ENCODE assay signal across 17 cellular contexts in the genomic region with DNA sequence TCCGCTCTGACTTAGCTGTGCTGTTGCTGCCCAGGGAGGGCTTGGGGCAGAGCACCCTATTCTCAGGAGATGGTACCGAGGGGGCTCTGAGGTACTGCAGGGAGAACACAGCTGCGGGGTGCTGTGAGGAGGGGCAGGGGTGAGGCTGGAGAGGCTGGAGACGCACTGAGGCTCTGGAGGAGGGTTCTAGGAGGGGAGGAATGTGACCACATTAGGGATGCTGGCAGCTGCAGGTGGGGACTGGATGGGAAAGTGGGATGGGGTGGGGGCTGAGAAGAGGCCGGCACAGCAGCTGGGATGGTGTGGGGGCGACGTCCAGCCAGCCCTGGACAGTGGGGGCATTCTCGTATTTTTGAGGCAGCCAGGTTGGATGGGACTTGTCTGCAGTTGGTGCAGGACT. TPM values are rescaled to one million over a fixed set of nuclear protein-coding genes. Genes with fewer than 3 reads are reported as not detected.
DNase-seq lines count a peak whose midpoint lies in the region; ATAC-seq and TF ChIP-seq lines count a peak whose summit lies in the region.
"Had no signal": no experiment of that assay in that cellular context is flagged by ENCODE, and none has a peak within 500 bp of the region (broad histone marks: within the 10 kb centered on the region; RNA-seq: fewer than 3 reads in every experiment).

No MANE protein-coding gene starts in this region.

- intact Hi-C loops in sigmoid colon (cut with DNase I) (loop anchor here (5.0 kb wide), 2 partner anchors 44 to 81 kb away; no protein-coding TSS in a partner anchor), PC-3 (cut with micrococcal nuclease) (no loop called here)

- TF ChIP-seq CTCF in RWPE1 (conservative IDR thresholded peaks at IDR 0.05; ENCODE audit: low read depth) (no peak), glutamatergic neuron (IDR thresholded peaks at IDR 0.05; ENCODE audit: partially characterized antibody, unreplicated experiment) (no peak), sigmoid colon (IDR thresholded peaks at IDR 0.05) (no peak), PC-3 (conservative IDR thresholded peaks at IDR 0.05; ENCODE audit: low read depth, low read length) (no peak)

- ATAC-seq in PC-3 (no peak), GM21381 (IDR thresholded peaks at IDR 0.05; ENCODE audit: unreplicated experiment) (no peak)
- ATAC-seq: HCT116, Panc1 had no signal

- peaks cover 6% of the 10 kb centered on the region for H3K9me3 Mint-ChIP-seq in glutamatergic neuron (ENCODE audit: unreplicated experiment)

- no peak overlapping the region for H4K91ac ChIP-seq in trophoblast cell (ENCODE audit: low read depth, low read length)

- no peaks in the 10 kb centered on the region for H3F3A ChIP-seq in PC-3 (ENCODE audit: low read length, unreplicated experiment)

- H3K4me3 ChIP-seq in H7 (ENCODE audit: insufficient read depth, low read depth, low read length) (no peak overlapping the region), sigmoid colon (peak overlapping the region in 2 of 4 donors; percentile 15 to 20), PC-3 (ENCODE audit: low read length) (no peak overlapping the region), trophoblast cell (ENCODE audit: low read depth, low read length) (no peak overlapping the region)
- H3K4me3 ChIP-seq: colonic mucosa, left lung had no signal

- peaks cover 18% of the 10 kb centered on the region for H3K79me2 ChIP-seq in PC-3 (ENCODE audit: low read length)
- H3K79me2 ChIP-seq in trophoblast cell (ENCODE audit: control insufficient read depth, insufficient read depth, low read length, poor library complexity) = peaks cover 2% of the 10 kb centered on the region

- no peak overlapping the region for H2BK120ac ChIP-seq in trophoblast cell (ENCODE audit: insufficient read depth, low read length, poor library complexity)

- H3K4ac ChIP-seq in trophoblast cell (ENCODE audit: low read depth, low read length) = no peak overlapping the region

- no peak overlapping the region for H2BK5ac ChIP-seq in trophoblast cell (ENCODE audit: low read depth, low read length, poor library complexity)

- no TSS peak for BruUV-seq in PC-3 (replicated peaks; lab: Mats Ljungman, UMichigan)

- H3K14ac ChIP-seq in trophoblast cell (ENCODE audit: low read length) = no peak overlapping the region

- POLR2A ChIA-PET in RWPE1 (lab: Yijun Ruan, JAX; ENCODE audit: low non-redundant PET) (no interaction called here), PC-3 (lab: Charles Lee; ENCODE audit: unreplicated experiment) (no interaction called here)

- H2AFZ ChIP-seq in PC-3 (ENCODE audit: low read length) = no peak overlapping the region
- H2AFZ ChIP-seq in trophoblast cell (ENCODE audit: insufficient read depth, low read length, poor library complexity) = no peak overlapping the region

- no peak for TF ChIP-seq EP300 in sigmoid colon (IDR thresholded peaks at IDR 0.05)

- H3K4me2 ChIP-seq in PC-3 (ENCODE audit: low read length) (no peak overlapping the region), trophoblast cell (ENCODE audit: low read length) (no peak overlapping the region)

- H3K9ac ChIP-seq in PC-3 (ENCODE audit: low read length) (no peak overlapping the region), trophoblast cell (ENCODE audit: low read length) (no peak overlapping the region)

- H3K27ac ChIP-seq in RWPE1 (peak overlapping the region; percentile 86), sigmoid colon (peak overlapping the region; percentile 94 to 99 (median 96)), PC-3 (ENCODE audit: low read length) (no peak overlapping the region), trophoblast cell (ENCODE audit: low read depth, low read length) (no peak overlapping the region)
- H3K27ac ChIP-seq: colonic mucosa, left lung had no signal

- peaks cover 3% of the 10 kb centered on the region; the same call in 1 of the 2 replicates for H4K20me1 ChIP-seq in PC-3 (ENCODE audit: low read length)

- no peaks in the 10 kb centered on the region for H3K79me1 ChIP-seq in trophoblast cell (ENCODE audit: low read length)

- H3K27me3 ChIP-seq in H7 (ENCODE audit: control insufficient read depth, insufficient read depth, low read length) (no peaks in the 10 kb centered on the region), sigmoid colon (no peaks in the 10 kb centered on the region), PC-3 (ENCODE audit: low read length) (no peaks in the 10 kb centered on the region), trophoblast cell (ENCODE audit: insufficient read depth, low read length) (no peaks in the 10 kb centered on the region)
- H3K27me3 ChIP-seq: colonic mucosa, left lung had no signal

- no peak overlapping the region for H3K18ac ChIP-seq in trophoblast cell (ENCODE audit: low read length)

- H3K4me1 Mint-ChIP-seq in glutamatergic neuron (ENCODE audit: low read depth, unreplicated experiment) = peaks cover 33% of the 10 kb centered on the region

- DNase-seq in H7 (peak; percentile 76), RWPE1 (ENCODE audit: low spot score) (no peak), glutamatergic neuron (peak; percentile 13), sigmoid colon (no peak), PC-3 (no peak), NCI-H82 (lab: John Stamatoyannopoulos, UW) (no peak), trophoblast cell (no peak)
- DNase-seq: activated CD4-positive, alpha-beta T cell treated with anti-CD3 and anti-CD28 coated beads, Interleukin-2, amount 50 U/mL, for 1 hour; activated naive CD4-positive, alpha-beta T cell; colonic mucosa; COR-L47; EL; left lung; stimulated activated CD4-positive, alpha-beta T cell treated with anti-CD3 and anti-CD28 coated beads, Interleukin-1b, Interleukin-23, amount 100 ng/mL, for 48 hours had no signal

- CTCF ChIA-PET in RWPE1 (lab: Yijun Ruan, JAX) = interaction anchor here (0.9 to 1.5 kb wide), 2 partner anchors 43 to 86 kb away, joined by 3 to 15 read pairs; no protein-coding TSS in a partner anchor
- CTCF ChIA-PET in PC-3 (lab: Charles Lee) = no interaction called here

- no peak overlapping the region for H4K8ac ChIP-seq in trophoblast cell (ENCODE audit: low read depth, low read length)

- peak overlapping the region; percentile 88 for H3K27ac Mint-ChIP-seq in glutamatergic neuron (ENCODE audit: unreplicated experiment)

- H4K12ac ChIP-seq in trophoblast cell (ENCODE audit: low read depth, low read length) = no peak overlapping the region

- WGBS in sigmoid colon, 2 donors = 79 to 87% methylated on average over 8 of the region's 8 CpGs
- no CpG with 5 or more reads among the region's 8 CpGs for WGBS in trophoblast cell (ENCODE audit: extremely low coverage, insufficient coverage, insufficient read length)

- no peak overlapping the region for H2BK12ac ChIP-seq in trophoblast cell (ENCODE audit: low read length)

- H3K9me3 ChIP-seq in sigmoid colon (no peaks in the 10 kb centered on the region), PC-3 (ENCODE audit: low read length) (no peaks in the 10 kb centered on the region), trophoblast cell (ENCODE audit: insufficient read depth, low read depth, low read length) (no peaks in the 10 kb centered on the region)
- H3K9me3 ChIP-seq: colonic mucosa, left lung had no signal

- no peak overlapping the region for H3K23ac ChIP-seq in trophoblast cell (ENCODE audit: low read length)

- no peaks in the 10 kb centered on the region for H3K36me3 Mint-ChIP-seq in glutamatergic neuron (ENCODE audit: unreplicated experiment)

- no peak overlapping the region for H2AK5ac ChIP-seq in trophoblast cell (ENCODE audit: low read length)

- peak overlapping the region; percentile 65 for H3K4me3 Mint-ChIP-seq in glutamatergic neuron (ENCODE audit: unreplicated experiment)

- H3K36me3 ChIP-seq in H7 (replicated peaks; ENCODE audit: control insufficient read depth, insufficient read depth, low read length) (no peaks in the 10 kb centered on the region), sigmoid colon (no peaks in the 10 kb centered on the region), PC-3 (ENCODE audit: low read depth, low read length) (no peaks in the 10 kb centered on the region), trophoblast cell (ENCODE audit: control insufficient read depth in 1 of 2, insufficient read depth in 2 of 2, low read length in 2 of 2) (peaks cover 0 to 3% of the 10 kb centered on the region in 2 experiments)
- H3K36me3 ChIP-seq: colonic mucosa, left lung had no signal

- peaks cover 2 to 99% (median 98%) of the 10 kb centered on the region in 4 donors for H3K4me1 ChIP-seq in sigmoid colon
- no peaks in the 10 kb centered on the region for H3K4me1 ChIP-seq in PC-3 (ENCODE audit: insufficient read depth, low read length)
- H3K4me1 ChIP-seq in trophoblast cell (ENCODE audit: control insufficient read depth in 1 of 2, insufficient read depth in 2 of 2, low read length in 2 of 2) = peaks cover 6% of the 10 kb centered on the region in 2 experiments
- H3K4me1 ChIP-seq: colonic mucosa, left lung had no signal

- no peaks in the 10 kb centered on the region for H3K9me2 ChIP-seq in PC-3 (replicated peaks; ENCODE audit: low read length)

- peaks cover 13% of the 10 kb centered on the region for H3K27me3 Mint-ChIP-seq in glutamatergic neuron (ENCODE audit: unreplicated experiment)

- TF ChIP-seq POLR2A in sigmoid colon (IDR thresholded peaks at IDR 0.05) = no peak

RNA-seq across cellular contexts. Expression of gene NCS1, which starts 20.9 kb away (rescaled TPM):
- total RNA-seq in H7 (2014; rRNA removed; shearing (Covaris generic)) = 24.6 and 28.3 TPM in 2 replicates
- total RNA-seq in glutamatergic neuron (ENCODE audit: unreplicated experiment) (312 TPM), sigmoid colon (100 to 1,000 TPM in 1 of 4 donors, 10 to 100 TPM in 3; 78.5 to 133 (median 96.9) TPM), PC-3 (2014; rRNA removed) (13.4 and 14.0 TPM in 2 replicates)
- 1 to 10 TPM in 2 of 3 donors, under 1 TPM in 1; 0.69 to 8.9 (median 4.2) TPM for polyA plus RNA-seq in sigmoid colon
- polyA plus RNA-seq in trophoblast cell (2013) = 24.9 and 25.0 TPM in 2 replicates

Comparison
In these comparisons a context has a peak if more than half of its experiments do, and no peak if none do; other contexts are left out.
1. DNase-seq: peak in H7 (single experiment) and glutamatergic neuron (single experiment); none in RWPE1 (single experiment), sigmoid colon (single experiment), PC-3 (single experiment), NCI-H82 (single experiment) and trophoblast cell (0 of 2).
2. H3K27ac ChIP-seq: peak in RWPE1 (single experiment) and sigmoid colon (4 of 4); none in PC-3 (single experiment) and trophoblast cell (single experiment).